1 cellular context compared by ENCODE assay signal in the genomic region with DNA sequence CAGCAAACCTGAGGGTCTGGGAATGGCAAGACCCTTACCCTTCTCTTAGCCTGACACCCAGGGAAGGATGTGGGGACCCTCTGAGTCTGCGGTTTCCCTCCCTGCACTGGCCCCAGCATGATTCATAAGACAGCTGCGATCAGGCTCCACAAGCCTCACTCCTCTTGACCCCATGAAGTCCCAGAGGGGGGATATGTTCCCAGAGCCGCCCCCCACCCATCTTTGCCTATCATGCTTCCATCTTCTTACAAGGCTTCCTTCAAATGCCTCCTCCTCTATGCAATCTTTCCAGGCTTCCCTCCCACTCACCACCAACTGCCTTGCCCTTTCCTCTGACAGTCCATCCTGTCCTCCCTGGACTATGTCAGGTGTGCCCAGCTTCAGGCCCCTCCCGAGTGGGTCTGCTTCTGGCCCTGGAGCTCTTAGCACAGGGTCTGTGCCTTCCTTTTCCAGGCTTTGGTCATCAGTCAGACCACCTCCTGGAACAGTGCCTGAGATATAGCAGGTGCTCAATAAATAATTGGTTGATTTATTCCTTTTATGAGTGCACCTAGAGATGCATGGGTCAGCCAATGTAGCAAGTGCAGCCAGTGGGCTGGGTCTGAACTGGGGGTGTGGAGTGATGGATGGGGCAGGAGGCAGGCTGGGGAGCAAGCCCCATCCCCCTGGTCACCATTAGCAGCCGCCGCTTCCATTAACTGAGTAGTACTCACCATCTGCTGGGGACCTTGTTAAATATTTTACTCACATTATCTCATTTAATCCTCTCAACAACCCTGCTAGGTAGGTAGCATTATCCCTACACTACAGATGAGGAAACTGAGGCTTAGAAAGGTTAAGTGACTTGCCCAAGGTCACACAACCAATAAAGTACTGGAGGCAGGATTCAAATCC.
TF ChIP-seq lines count a peak whose summit lies in the region.

No MANE protein-coding gene starts in this region.

TF ChIP-seq in SK-N-SH treated with all-trans-retinoic acid at 6 μM for 48 hours, 23 proteins besides CTCF, POLR2A, EP300 and RAD21 (continued from another document):
- TF ChIP-seq, protein P1, sequence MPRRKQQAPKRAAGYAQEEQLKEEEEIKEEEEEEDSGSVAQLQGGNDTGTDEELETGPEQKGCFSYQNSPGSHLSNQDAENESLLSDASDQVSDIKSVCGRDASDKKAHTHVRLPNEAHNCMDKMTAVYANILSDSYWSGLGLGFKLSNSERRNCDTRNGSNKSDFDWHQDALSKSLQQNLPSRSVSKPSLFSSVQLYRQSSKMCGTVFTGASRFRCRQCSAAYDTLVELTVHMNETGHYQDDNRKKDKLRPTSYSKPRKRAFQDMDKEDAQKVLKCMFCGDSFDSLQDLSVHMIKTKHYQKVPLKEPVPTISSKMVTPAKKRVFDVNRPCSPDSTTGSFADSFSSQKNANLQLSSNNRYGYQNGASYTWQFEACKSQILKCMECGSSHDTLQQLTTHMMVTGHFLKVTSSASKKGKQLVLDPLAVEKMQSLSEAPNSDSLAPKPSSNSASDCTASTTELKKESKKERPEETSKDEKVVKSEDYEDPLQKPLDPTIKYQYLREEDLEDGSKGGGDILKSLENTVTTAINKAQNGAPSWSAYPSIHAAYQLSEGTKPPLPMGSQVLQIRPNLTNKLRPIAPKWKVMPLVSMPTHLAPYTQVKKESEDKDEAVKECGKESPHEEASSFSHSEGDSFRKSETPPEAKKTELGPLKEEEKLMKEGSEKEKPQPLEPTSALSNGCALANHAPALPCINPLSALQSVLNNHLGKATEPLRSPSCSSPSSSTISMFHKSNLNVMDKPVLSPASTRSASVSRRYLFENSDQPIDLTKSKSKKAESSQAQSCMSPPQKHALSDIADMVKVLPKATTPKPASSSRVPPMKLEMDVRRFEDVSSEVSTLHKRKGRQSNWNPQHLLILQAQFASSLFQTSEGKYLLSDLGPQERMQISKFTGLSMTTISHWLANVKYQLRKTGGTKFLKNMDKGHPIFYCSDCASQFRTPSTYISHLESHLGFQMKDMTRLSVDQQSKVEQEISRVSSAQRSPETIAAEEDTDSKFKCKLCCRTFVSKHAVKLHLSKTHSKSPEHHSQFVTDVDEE (CRISPR knock-in tag; IDR thresholded peaks at IDR 0.05), result no peak
- no peak for TF ChIP-seq CREB5 (CRISPR knock-in tag; IDR thresholded peaks at IDR 0.05; ENCODE audit: low read depth)
